Comparison of ENCODE assay signal across 8 cellular contexts in the genomic region with DNA sequence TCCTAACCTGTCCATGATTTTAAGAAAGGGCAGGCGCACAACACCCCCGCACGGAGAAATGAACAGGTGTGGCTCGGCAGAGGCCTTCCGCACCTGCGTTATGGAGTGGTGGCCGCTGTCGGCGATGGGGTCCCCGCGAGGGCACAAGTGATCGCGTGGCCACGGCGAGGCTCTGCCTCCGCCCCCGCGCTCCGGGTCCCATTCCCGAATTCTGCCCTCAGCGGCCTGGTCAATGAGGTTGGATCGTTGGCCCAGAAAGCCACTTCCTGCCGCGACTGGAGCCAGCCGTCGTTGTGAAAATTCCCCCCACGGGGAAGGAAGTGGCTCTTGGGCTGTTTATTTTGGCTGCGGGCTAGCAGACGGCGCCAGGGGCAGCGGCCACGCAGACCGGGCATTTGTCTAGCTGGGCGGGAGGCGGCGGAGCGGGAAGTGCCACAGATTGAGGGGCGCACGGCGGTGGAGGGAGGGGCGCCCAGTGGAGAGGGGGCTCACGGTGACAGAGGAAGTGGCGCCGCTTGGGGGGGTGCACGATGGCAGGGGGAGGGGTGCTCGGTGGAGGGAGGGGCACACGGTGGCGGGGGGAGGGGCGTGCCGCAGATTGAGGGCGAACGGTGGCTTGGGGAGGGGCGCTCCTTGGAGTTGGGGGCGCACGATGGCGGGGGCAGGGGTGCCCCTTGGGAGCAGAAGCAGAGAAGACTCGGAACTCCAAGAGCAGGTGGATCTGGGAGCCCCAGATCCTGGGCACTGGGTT. TPM values are rescaled to one million over a fixed set of nuclear protein-coding genes. Genes with fewer than 3 reads are reported as not detected.
DNase-seq lines count a peak whose midpoint lies in the region; ATAC-seq, FAIRE-seq and TF ChIP-seq lines count a peak whose summit lies in the region.

No MANE protein-coding gene starts in this region.

- H3K4me3 Mint-ChIP-seq in CD4-positive, alpha-beta T cell = peak overlapping the region; percentile 92

- peak in 2 of 10 experiments; percentile 12 to 13 for DNase-seq in CD4-positive, alpha-beta T cell
- DNase-seq in HTR-8/SVneo (ENCODE audit: insufficient read length, low spot score) = peak; percentile 73
- no peak for DNase-seq in RWPE2 (ENCODE audit: low spot score)
- DNase-seq in K562 (ENCODE audit: extremely low read depth in 1 of 4, low spot score in 3 of 4) = no peak
- peak; percentile 62 for DNase-seq in iPS-NIHi11 (ENCODE audit: low spot score)

- POLR2A ChIA-PET in CD4-positive, alpha-beta T cell (lab: Charles Lee) = no interaction called here
- POLR2A ChIA-PET in K562 (lab: Yijun Ruan, JAX) = interaction anchor here (0.6 kb wide), 1 partner anchor 16 kb away, joined by 4 read pairs; no protein-coding TSS in a partner anchor

- in situ Hi-C loops in K562 (cut with MboI) = no loop called here

- BruUV-seq in K562 (replicated peaks; lab: Mats Ljungman, UMichigan) = no TSS peak

- no peaks in the 10 kb centered on the region for H3K36me3 Mint-ChIP-seq in CD4-positive, alpha-beta T cell (ENCODE audit: low read depth)

- H3K36me3 ChIP-seq in RWPE2 (ENCODE audit: low read depth) = no peaks in the 10 kb centered on the region
- no peaks in the 10 kb centered on the region for H3K36me3 ChIP-seq in K562 (ENCODE audit: control insufficient read depth, insufficient read depth, low read length)
- peaks cover 18% of the 10 kb centered on the region for H3K36me3 ChIP-seq in skeletal muscle satellite cell (ENCODE audit: insufficient read depth, low read length)

- CTCF ChIA-PET in CD4-positive, alpha-beta T cell (lab: Charles Lee) = no interaction called here
- CTCF ChIA-PET in K562 (lab: Yijun Ruan, JAX; ENCODE audit: low intra/inter-chr PET ratio) = no interaction called here

- H2AFZ ChIP-seq in K562 (ENCODE audit: low read depth, low read length) = peak overlapping the region; percentile 72

- 76% methylated on average over 40 of the region's 57 CpGs for WGBS in K562 (ENCODE audit: insufficient coverage, low coverage, missing lambda C conversion rate)

- H3K4me3 ChIP-seq in RWPE2 (ENCODE audit: severe bottlenecking) = no peak overlapping the region
- peak overlapping the region; percentile 19; the same call in 1 of the 2 replicates for H3K4me3 ChIP-seq in K562
- peak overlapping the region; percentile 62 for H3K4me3 ChIP-seq in skeletal muscle satellite cell (ENCODE audit: low read length)

- H3K79me2 ChIP-seq in K562 (ENCODE audit: control insufficient read depth, insufficient read depth, low read length) = no peaks in the 10 kb centered on the region

- H3K9me3 ChIP-seq in CD4-positive, alpha-beta T cell (ENCODE audit: control insufficient read depth, low read length) = no peaks in the 10 kb centered on the region
- H3K9me3 ChIP-seq in RWPE2 (ENCODE audit: severe bottlenecking) (no peaks in the 10 kb centered on the region), K562 (replicated peaks; ENCODE audit: control insufficient read depth, insufficient read depth, low read depth, low read length) (no peaks in the 10 kb centered on the region), skeletal muscle satellite cell (replicated peaks; ENCODE audit: low read length) (no peaks in the 10 kb centered on the region)

- no peaks in the 10 kb centered on the region for H3K27me3 Mint-ChIP-seq in CD4-positive, alpha-beta T cell

- H3K27ac ChIP-seq in CD4-positive, alpha-beta T cell (ENCODE audit: low read depth, low read length) = no peak overlapping the region
- H3K27ac ChIP-seq in RWPE2 (ENCODE audit: poor library complexity, severe bottlenecking) (peak overlapping the region; percentile 5), K562 (ENCODE audit: extremely low read depth, low read depth, low read length) (no peak overlapping the region)

- no peak for TF ChIP-seq EP300 in K562 (IDR thresholded peaks at IDR 0.05; ENCODE audit: low read length)

- H3K27ac Mint-ChIP-seq in CD4-positive, alpha-beta T cell = peak overlapping the region; percentile 72

- H3K9me1 ChIP-seq in K562 (ENCODE audit: control insufficient read depth, insufficient read depth, low read length) = no peaks in the 10 kb centered on the region

- H3K4me1 Mint-ChIP-seq in CD4-positive, alpha-beta T cell (ENCODE audit: low read depth) = peaks cover 20% of the 10 kb centered on the region

- no peak for TF ChIP-seq RAD21 in K562 (CRISPR knock-in tag; conservative IDR thresholded peaks at IDR 0.05 in 1 of 2, IDR thresholded peaks at IDR 0.05 in 1 of 2)

- H3K9ac ChIP-seq in K562 (ENCODE audit: insufficient read depth in 1 of 2, low read depth in 2 of 2, low read length in 2 of 2) (peak overlapping the region in 1 of 2 experiments; percentile 15; a peak in 2 of 4 replicates), skeletal muscle satellite cell (ENCODE audit: low read depth, low read length) (peak overlapping the region; percentile 77)

- H3K4me2 ChIP-seq in K562 (ENCODE audit: insufficient read depth, low read length) = no peak overlapping the region
- peak overlapping the region; percentile 86 for H3K4me2 ChIP-seq in skeletal muscle satellite cell (ENCODE audit: low read length)

- intact Hi-C loops in CD4-positive, alpha-beta T cell (cut with DNase I, micrococcal nuclease) = no loop called here
- intact Hi-C loops in K562 (cut with micrococcal nuclease) = no loop called here

- no peak for TF ChIP-seq CTCF in CD4-positive, alpha-beta T cell (IDR thresholded peaks at IDR 0.05)
- TF ChIP-seq CTCF in RWPE2 (IDR thresholded peaks at IDR 0.05; ENCODE audit: poor library complexity, severe bottlenecking) (no peak), K562 (IDR thresholded peaks at IDR 0.05 in 2 of 3, conservative IDR thresholded peaks at IDR 0.05 in 1 of 3; ENCODE audit: insufficient read depth in 2 of 3, low read depth in 1 of 3, low read length in 3 of 3) (no peak)

- H3K27me3 ChIP-seq in CD4-positive, alpha-beta T cell (ENCODE audit: control insufficient read depth, insufficient read depth, low read length) = no peaks in the 10 kb centered on the region
- H3K27me3 ChIP-seq in RWPE2 (ENCODE audit: insufficient read depth, poor library complexity, severe bottlenecking) (no peaks in the 10 kb centered on the region), K562 (ENCODE audit: control insufficient read depth in 2 of 2, insufficient read depth in 2 of 2, low read length in 2 of 2) (peaks cover 3 to 29% of the 10 kb centered on the region in 2 experiments; a peak in 2 of 5 replicates), skeletal muscle satellite cell (ENCODE audit: control insufficient read depth, insufficient read depth, low read length) (no peaks in the 10 kb centered on the region)

- ATAC-seq in CD4-positive, alpha-beta T cell (ENCODE audit: poor library complexity) = peak; percentile 31
- ATAC-seq in RWPE2 (ENCODE audit: low read depth) (peak; percentile 62), K562 (no peak), HG03457 (IDR thresholded peaks at IDR 0.05; ENCODE audit: unreplicated experiment) (no peak), GM18873 (IDR thresholded peaks at IDR 0.05; ENCODE audit: low FRiP score, unreplicated experiment) (no peak)

- peak; percentile 95 for FAIRE-seq in HTR-8/SVneo (lab: Jason Lieb, UNC)
- no peak for FAIRE-seq in K562 (lab: Jason Lieb, UNC)

- H3K9me3 Mint-ChIP-seq in CD4-positive, alpha-beta T cell = no peaks in the 10 kb centered on the region

- no peak for TF ChIP-seq POLR2A in K562 (conservative IDR thresholded peaks at IDR 0.05)

- H3K4me1 ChIP-seq in RWPE2 (ENCODE audit: insufficient read depth, poor library complexity, severe bottlenecking) (no peaks in the 10 kb centered on the region), K562 (replicated peaks in 1 of 2; ENCODE audit: control insufficient read depth in 2 of 2, insufficient read depth in 2 of 2, low read length in 2 of 2) (peaks cover 13 to 29% of the 10 kb centered on the region in 2 experiments), skeletal muscle satellite cell (ENCODE audit: control insufficient read depth, insufficient read depth, low read length) (peaks cover 65% of the 10 kb centered on the region)

- H4K20me1 ChIP-seq in K562 (replicated peaks; ENCODE audit: control insufficient read depth, insufficient read depth, low read length) = 0 out of 2 replicates have a peak, but pooled peaks cover 5% of the 10 kb centered on the region

TF ChIP-seq in K562, 482 proteins besides CTCF, POLR2A, EP300 and RAD21 (continues in another document):
- TF ChIP-seq, protein P1, sequence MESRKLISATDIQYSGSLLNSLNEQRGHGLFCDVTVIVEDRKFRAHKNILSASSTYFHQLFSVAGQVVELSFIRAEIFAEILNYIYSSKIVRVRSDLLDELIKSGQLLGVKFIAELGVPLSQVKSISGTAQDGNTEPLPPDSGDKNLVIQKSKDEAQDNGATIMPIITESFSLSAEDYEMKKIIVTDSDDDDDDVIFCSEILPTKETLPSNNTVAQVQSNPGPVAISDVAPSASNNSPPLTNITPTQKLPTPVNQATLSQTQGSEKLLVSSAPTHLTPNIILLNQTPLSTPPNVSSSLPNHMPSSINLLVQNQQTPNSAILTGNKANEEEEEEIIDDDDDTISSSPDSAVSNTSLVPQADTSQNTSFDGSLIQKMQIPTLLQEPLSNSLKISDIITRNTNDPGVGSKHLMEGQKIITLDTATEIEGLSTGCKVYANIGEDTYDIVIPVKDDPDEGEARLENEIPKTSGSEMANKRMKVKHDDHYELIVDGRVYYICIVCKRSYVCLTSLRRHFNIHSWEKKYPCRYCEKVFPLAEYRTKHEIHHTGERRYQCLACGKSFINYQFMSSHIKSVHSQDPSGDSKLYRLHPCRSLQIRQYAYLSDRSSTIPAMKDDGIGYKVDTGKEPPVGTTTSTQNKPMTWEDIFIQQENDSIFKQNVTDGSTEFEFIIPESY (CRISPR knock-in tag; IDR thresholded peaks at IDR 0.05) = 0 out of 2 replicates have a peak, but pooled peaks have one; percentile 31

RNA-seq across cellular contexts. Expression of a gene that starts 25.0 kb away (rescaled TPM):
- total RNA-seq in CD4-positive, alpha-beta T cell = 1 to 10 TPM; 3.8 to 5.1 TPM
- total RNA-seq in K562 (2011; cell fraction: chromatin; rRNA removed; ENCODE audit: low replicate concordance) = 13.5 and 48.4 TPM in 2 replicates
- 54.0 and 59.1 TPM in 2 replicates for total RNA-seq in K562 (2011; cell fraction: nucleolus; rRNA removed)
- 25.0 and 27.9 TPM in 2 replicates for total RNA-seq in K562 (2011; cell fraction: nucleoplasm; rRNA removed)
- total RNA-seq in K562 (2014; rRNA removed) (11.5 and 19.9 TPM in 2 replicates), K562 (2014; rRNA removed; fragmentation: Illumina TruSeq; extraction: Trizol) (2.7 and 4.1 TPM in 2 replicates), K562 (2015; rRNA removed; fragmentation: Illumina TruSeq; extraction: Trizol) (3.8 and 4.1 TPM in 2 replicates), K562 (2021) (10.8 and 11.0 TPM in 2 replicates)
- polyA plus RNA-seq in K562 (2011; rRNA removed) (9.0 and 9.2 TPM in 2 replicates), K562 (2014; fragmentation: Illumina TruSeq; extraction: Trizol) (6.6 and 9.7 TPM in 2 replicates), K562 (2014; fragmentation: Nextera tagmentation; extraction: Ambion mirVana) (under 1 TPM; 0.28 to 0.34 TPM), K562 (2014; rRNA removed) (8.1 and 11.3 TPM in 2 replicates)
- polyA plus RNA-seq in K562 (2011; cell fraction: cytosol; rRNA removed) = 5.1 and 16.1 TPM in 2 replicates
- 26.9 and 53.0 TPM in 2 replicates for polyA plus RNA-seq in K562 (2011; cell fraction: nucleus; rRNA removed)
- 15.9 and 30.3 TPM in 2 replicates for polyA plus RNA-seq in K562 (2012)
- polyA minus RNA-seq in K562 (2011; rRNA and poly(A)+ RNA removed) = 2.5 and 7.6 TPM in 2 replicates
- 7.0 and 7.5 TPM in 2 replicates for polyA minus RNA-seq in K562 (2011; cell fraction: cytosol; rRNA and poly(A)+ RNA removed)
- polyA minus RNA-seq in K562 (2011; cell fraction: nucleus; rRNA and poly(A)+ RNA removed) = 11.7 and 12.7 TPM in 2 replicates
- 163 and 172 TPM in 2 replicates for total RNA-seq in skeletal muscle satellite cell (2012; rRNA removed)

Comparison
In these comparisons a context has a peak if more than half of its experiments do, and no peak if none do; other contexts are left out.
1. ATAC-seq: peak in CD4-positive, alpha-beta T cell (single experiment) and RWPE2 (single experiment); none in K562 (single experiment), HG03457 (single experiment) and GM18873 (single experiment).
2. DNase-seq: peak in HTR-8/SVneo (single experiment) and iPS-NIHi11 (single experiment); none in RWPE2 (single experiment) and K562 (0 of 4).